Comparison of ENCODE assay signal across 7 cellular contexts in the genomic region with DNA sequence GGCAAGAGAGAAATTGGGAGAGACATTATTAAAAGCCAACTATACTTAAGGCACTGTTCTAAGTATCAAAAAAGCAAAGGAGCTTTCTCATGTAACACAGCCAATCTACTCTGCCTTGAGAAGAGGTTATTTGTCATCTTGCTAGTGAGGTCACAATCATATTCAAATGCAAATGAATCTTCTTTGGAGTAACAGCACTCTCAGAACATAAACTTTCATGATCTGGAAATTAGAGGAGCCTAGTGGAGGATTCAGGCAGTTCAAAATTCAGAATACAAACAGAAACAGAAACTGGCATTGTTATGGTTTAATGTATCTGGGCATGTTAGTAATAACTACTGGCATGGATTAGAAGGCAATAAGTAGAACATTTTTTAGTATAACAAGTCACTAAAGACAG. TPM values are rescaled to one million over a fixed set of nuclear protein-coding genes. Genes with fewer than 3 reads are reported as not detected.
A peak's percentile ranks its signal among the peaks of the same experiment; 100 is the strongest.
DNase-seq lines count a peak whose midpoint lies in the region; ATAC-seq, FAIRE-seq and TF ChIP-seq lines count a peak whose summit lies in the region.

No MANE protein-coding gene starts in this region.

- H3K4me3 ChIP-seq in dorsolateral prefrontal cortex: peak overlapping the region in 7 of 59 donors; percentile 6 to 25 (median 15)

- in situ Hi-C loops in GM13977 (cut with MboI; ENCODE audit: low pct_unique_long_range_greater_than_20kb, low sequenced_read_pairs, unreplicated experiment): no loop called here

- peak overlapping the region in 38 of 59 donors; percentile 0 to 67 (median 32) for H3K27ac ChIP-seq in dorsolateral prefrontal cortex

- peaks cover 11% of the 10 kb centered on the region for H3K4me1 Mint-ChIP-seq in progenitor cell of endocrine pancreas (ENCODE audit: low read depth)

- no peaks in the 10 kb centered on the region for H3K27me3 Mint-ChIP-seq in progenitor cell of endocrine pancreas

- no peak for ATAC-seq in HG02938 (IDR thresholded peaks at IDR 0.05; ENCODE audit: unreplicated experiment)

- H3K4me3 Mint-ChIP-seq in progenitor cell of endocrine pancreas (ENCODE audit: low read depth): no peak overlapping the region

- intact Hi-C loops in dorsolateral prefrontal cortex (cut with DNase I): no loop called here

- TF ChIP-seq CTCF in dorsolateral prefrontal cortex (IDR thresholded peaks at IDR 0.05 in 54 of 56, conservative IDR thresholded peaks at IDR 0.05 in 2 of 56; ENCODE audit: low read depth in 1 of 56, partially characterized antibody in 56 of 56): peak in 2 of 56 donors; percentile 12 to 18
- no peak for TF ChIP-seq CTCF in progenitor cell of endocrine pancreas (IDR thresholded peaks at IDR 0.05; ENCODE audit: unreplicated experiment)
- no peak for TF ChIP-seq CTCF in GM13977 (IDR thresholded peaks at IDR 0.05; ENCODE audit: extremely low read depth, insufficient read depth, missing control alignments)

- peak overlapping the region; percentile 89 for H3K27ac Mint-ChIP-seq in progenitor cell of endocrine pancreas

- no peaks in the 10 kb centered on the region for H3K9me3 Mint-ChIP-seq in progenitor cell of endocrine pancreas (ENCODE audit: low read depth)

- no peaks in the 10 kb centered on the region for H3K36me3 Mint-ChIP-seq in progenitor cell of endocrine pancreas (ENCODE audit: insufficient read depth)

- DNase-seq in GM19239 (ENCODE audit: insufficient read length, low spot score): no peak
- peak; percentile 6 for DNase-seq in NCI-H2029 (lab: John Stamatoyannopoulos, UW)
- DNase-seq in dorsolateral prefrontal cortex: no peak
- no peak for DNase-seq in progenitor cell of endocrine pancreas (ENCODE audit: low spot score, unreplicated experiment)
- no peak for DNase-seq in GM13977 (ENCODE audit: low spot score)
- no peak for DNase-seq in NOMO-1 (lab: John Stamatoyannopoulos, UW; ENCODE audit: unreplicated experiment in 2 of 2)

- no peaks in the 10 kb centered on the region for H3K27me3 ChIP-seq in dorsolateral prefrontal cortex

- FAIRE-seq in GM19239 (lab: Jason Lieb, UNC): peak; percentile 89

RNA-seq across cellular contexts. Expression of a gene that starts 57.4 kb away (rescaled TPM):
- total RNA-seq in dorsolateral prefrontal cortex (10 to 100 TPM; 42.7 to 86.7 (median 59.7) TPM), progenitor cell of endocrine pancreas (66.5 and 68.8 TPM in 2 replicates)

RNA-seq across cellular contexts. Expression of a gene that starts 57.7 kb away (rescaled TPM):
- 10 to 100 TPM; 28.5 to 60.2 (median 43.4) TPM for total RNA-seq in dorsolateral prefrontal cortex
- total RNA-seq in progenitor cell of endocrine pancreas: 43.3 and 50.6 TPM in 2 replicates
